Comparison of ENCODE assay signal across 13 cellular contexts in genomic region chr21:29775462-29775861, GRCh38.
DNase-seq lines count a peak whose midpoint lies in the region; ATAC-seq and TF ChIP-seq lines count a peak whose summit lies in the region.
"Had no signal": no experiment of that assay in that cellular context is flagged by ENCODE, and none has a peak within 500 bp of the region (broad histone marks: within the 10 kb centered on the region; RNA-seq: fewer than 3 reads in every experiment).

No MANE protein-coding gene starts in this region.

- DNase-seq in DMS53 (lab: John Stamatoyannopoulos, UW), result peak; percentile 44
- no peak for DNase-seq in DMS53 treated with DMSO at 0.1 percent for 48 hours (lab: John Stamatoyannopoulos, UW; ENCODE audit: unreplicated experiment)
- peak; percentile 8 for DNase-seq in KBM-7
- DNase-seq in endothelial cell (ENCODE audit: low spot score), result peak; percentile 5
- DNase-seq in neural progenitor cell (ENCODE audit: low spot score), result no peak
- DNase-seq in central memory CD4-positive, alpha-beta T cell, result no peak
- DNase-seq in CD4-positive, alpha-beta T cell, result no peak
- no peak for DNase-seq in G401 (ENCODE audit: low spot score)
- DNase-seq: Caco-2; CD8-positive, alpha-beta memory T cell; DMS79 had no signal

- H3K36me3 Mint-ChIP-seq in endothelial cell (ENCODE audit: low read depth, unreplicated experiment) (no peaks in the 10 kb centered on the region), neural progenitor cell (peaks cover 1% of the 10 kb centered on the region)
- no peaks in the 10 kb centered on the region for H3K36me3 Mint-ChIP-seq in CD4-positive, alpha-beta T cell (ENCODE audit: low read depth)
- H3K36me3 Mint-ChIP-seq: CD14-positive monocyte; CD8-positive, alpha-beta memory T cell had no signal

- H4K20me1 ChIP-seq in neural progenitor cell (ENCODE audit: low read depth), result no peaks in the 10 kb centered on the region

- intact Hi-C loops in CD4-positive, alpha-beta T cell (cut with DNase I, micrococcal nuclease), result no loop called here

- no peak overlapping the region for H3K27ac ChIP-seq in neural progenitor cell
- H3K27ac ChIP-seq in CD4-positive, alpha-beta T cell (ENCODE audit: low read depth, low read length), result no peak overlapping the region
- H3K27ac ChIP-seq: 22Rv1 had no signal

- POLR2A ChIA-PET in CD4-positive, alpha-beta T cell (lab: Charles Lee), result no interaction called here

- no peaks in the 10 kb centered on the region for H3K27me3 ChIP-seq in neural progenitor cell
- no peaks in the 10 kb centered on the region for H3K27me3 ChIP-seq in CD4-positive, alpha-beta T cell (ENCODE audit: control insufficient read depth, insufficient read depth, low read length)

- H3K9me3 Mint-ChIP-seq in endothelial cell (ENCODE audit: unreplicated experiment), result no peaks in the 10 kb centered on the region
- H3K9me3 Mint-ChIP-seq in neural progenitor cell, result peaks cover 8% of the 10 kb centered on the region
- H3K9me3 Mint-ChIP-seq in CD4-positive, alpha-beta T cell, result no peaks in the 10 kb centered on the region

- H3K9me3 ChIP-seq in neural progenitor cell (ENCODE audit: low read depth), result no peaks in the 10 kb centered on the region
- no peaks in the 10 kb centered on the region for H3K9me3 ChIP-seq in CD4-positive, alpha-beta T cell (ENCODE audit: control insufficient read depth, low read length)
- H3K9me3 ChIP-seq: Caco-2 had no signal

- no peak overlapping the region for H3K4me3 ChIP-seq in neural progenitor cell

- no peak overlapping the region for H3K4me2 ChIP-seq in neural progenitor cell

- in situ Hi-C loops in KBM-7 (cut with MboI; ENCODE audit: low pct_unique_long_range_greater_than_20kb, low sequenced_read_pairs) (no loop called here), G401 (cut with HindIII; ENCODE audit: low sequenced_read_pairs) (no loop called here)

- no peaks in the 10 kb centered on the region for H3K79me2 ChIP-seq in neural progenitor cell (ENCODE audit: low read depth)

- TF ChIP-seq CTCF in endothelial cell (IDR thresholded peaks at IDR 0.05; ENCODE audit: unreplicated experiment) (no peak), neural progenitor cell (IDR thresholded peaks at IDR 0.05) (no peak)
- TF ChIP-seq CTCF in CD4-positive, alpha-beta T cell (IDR thresholded peaks at IDR 0.05), result no peak

- H3K36me3 ChIP-seq in neural progenitor cell, result no peaks in the 10 kb centered on the region

- H3K4me3 Mint-ChIP-seq in endothelial cell (ENCODE audit: unreplicated experiment) (no peak overlapping the region), neural progenitor cell (no peak overlapping the region)
- H3K4me3 Mint-ChIP-seq in CD4-positive, alpha-beta T cell, result no peak overlapping the region
- H3K4me3 Mint-ChIP-seq: CD14-positive monocyte; CD8-positive, alpha-beta memory T cell had no signal

- peak overlapping the region; percentile 17 for H2AFZ ChIP-seq in neural progenitor cell (replicated peaks)

- H3K9ac ChIP-seq in neural progenitor cell, result no peak overlapping the region

- H3K27me3 Mint-ChIP-seq in endothelial cell (ENCODE audit: unreplicated experiment), result no peaks in the 10 kb centered on the region
- H3K27me3 Mint-ChIP-seq in neural progenitor cell (ENCODE audit: insufficient read depth, low read depth), result no peaks in the 10 kb centered on the region
- peaks cover 10% of the 10 kb centered on the region for H3K27me3 Mint-ChIP-seq in CD4-positive, alpha-beta T cell
- H3K27me3 Mint-ChIP-seq: CD8-positive, alpha-beta memory T cell had no signal

- H3K4me1 ChIP-seq in neural progenitor cell, result no peaks in the 10 kb centered on the region
- H3K4me1 ChIP-seq: Caco-2 had no signal

- H3K4me1 Mint-ChIP-seq in endothelial cell (ENCODE audit: unreplicated experiment), result peaks cover 5% of the 10 kb centered on the region
- peaks cover 13% of the 10 kb centered on the region for H3K4me1 Mint-ChIP-seq in neural progenitor cell
- no peaks in the 10 kb centered on the region for H3K4me1 Mint-ChIP-seq in CD4-positive, alpha-beta T cell (ENCODE audit: low read depth)
- H3K4me1 Mint-ChIP-seq: CD14-positive monocyte; CD8-positive, alpha-beta memory T cell had no signal

- ATAC-seq in CD4-positive, alpha-beta T cell (ENCODE audit: poor library complexity), result no peak

- H3F3A ChIP-seq in neural progenitor cell (ENCODE audit: low read depth), result no peaks in the 10 kb centered on the region

- H3K27ac Mint-ChIP-seq in endothelial cell (ENCODE audit: unreplicated experiment) (peak overlapping the region; percentile 75), neural progenitor cell (no peak overlapping the region)
- H3K27ac Mint-ChIP-seq in CD4-positive, alpha-beta T cell, result no peak overlapping the region
- H3K27ac Mint-ChIP-seq: CD14-positive monocyte; CD8-positive, alpha-beta memory T cell had no signal

- CTCF ChIA-PET in CD4-positive, alpha-beta T cell (lab: Charles Lee), result no interaction called here

Comparison
In these comparisons a context has a peak if more than half of its experiments do, and no peak if none do; other contexts are left out.
1. DNase-seq: peak in DMS53 (single experiment), KBM-7 (single experiment) and endothelial cell (single experiment); none in DMS53 treated with DMSO at 0.1 percent for 48 hours (single experiment), neural progenitor cell (single experiment), central memory CD4-positive, alpha-beta T cell (single experiment), CD4-positive, alpha-beta T cell (0 of 10) and G401 (single experiment).